Comparison of ENCODE assay signal across 12 cellular contexts in genomic region chr11:122137081-122137793, GRCh38. TPM values are rescaled to one million over a fixed set of nuclear protein-coding genes. Genes with fewer than 3 reads are reported as not detected.
DNase-seq lines count a peak whose midpoint lies in the region; ATAC-seq, FAIRE-seq and TF ChIP-seq lines count a peak whose summit lies in the region.
"Had no signal": no experiment of that assay in that cellular context is flagged by ENCODE, and none has a peak within 500 bp of the region (broad histone marks: within the 10 kb centered on the region; RNA-seq: fewer than 3 reads in every experiment).

No MANE protein-coding gene starts in this region.

- TF ChIP-seq CTCF in brain (conservative IDR thresholded peaks at IDR 0.05) (no peak), hepatocyte (IDR thresholded peaks at IDR 0.05; ENCODE audit: poor library complexity) (no peak)

- H3K79me2 ChIP-seq in hepatocyte, result no peaks in the 10 kb centered on the region

- H3K4me1 ChIP-seq in hepatocyte (ENCODE audit: insufficient read depth), result peaks cover 12% of the 10 kb centered on the region

- peak overlapping the region in 3 of 5 experiments; percentile 5 to 36 (median 14) for H3K27ac Mint-ChIP-seq in brain
- H3K27ac Mint-ChIP-seq in stimulated activated memory B cell treated with anti-CD40 and anti-IgM and Interleukin-4, amounts not matched to agents 10 μg/mL and 1 μg/mL and 100 μg/mL, for 72 hours, result no peak overlapping the region
- H3K27ac Mint-ChIP-seq: naive B cell had no signal

- H3K4me3 Mint-ChIP-seq in brain, result no peak overlapping the region
- H3K4me3 Mint-ChIP-seq in stimulated activated memory B cell treated with anti-CD40 and anti-IgM and Interleukin-4, amounts not matched to agents 10 μg/mL and 1 μg/mL and 100 μg/mL, for 72 hours, result no peak overlapping the region
- H3K4me3 Mint-ChIP-seq: activated T-cell treated with anti-CD3 and anti-CD28 coated beads, Interleukin-2, amount 50 U/mL, for 4 hours; naive B cell had no signal

- H3K27me3 Mint-ChIP-seq in brain, result no peaks in the 10 kb centered on the region
- no peaks in the 10 kb centered on the region for H3K27me3 Mint-ChIP-seq in stimulated activated memory B cell treated with anti-CD40 and anti-IgM and Interleukin-4, amounts not matched to agents 10 μg/mL and 1 μg/mL and 100 μg/mL, for 72 hours

- H3K9me3 Mint-ChIP-seq in brain, result peaks cover 0 to 5% (median 0%) of the 10 kb centered on the region in 5 experiments
- no peaks in the 10 kb centered on the region for H3K9me3 Mint-ChIP-seq in stimulated activated memory B cell treated with anti-CD40 and anti-IgM and Interleukin-4, amounts not matched to agents 10 μg/mL and 1 μg/mL and 100 μg/mL, for 72 hours
- H3K9me3 Mint-ChIP-seq: activated T-cell treated with anti-CD3 and anti-CD28 coated beads, Interleukin-2, amount 50 U/mL, for 4 hours; naive B cell had no signal

- peaks cover 11% of the 10 kb centered on the region for H3K27me3 ChIP-seq in hepatocyte

- whole genome bisulfite sequencing in hepatocyte (ENCODE audit: low lambda C conversion rate, missing lambda C conversion rate), result 8% methylated on average over 2 of the region's 2 CpGs

- in situ Hi-C loops in ACHN (cut with HindIII; ENCODE audit: low pct_ligation_motif_present, low pct_unique_long_range_greater_than_20kb, low sequenced_read_pairs), result no loop called here

- ATAC-seq in stimulated activated memory B cell treated with anti-CD40 and anti-IgM and Interleukin-4, amounts not matched to agents 10 μg/mL and 1 μg/mL and 100 μg/mL, for 72 hours, result no peak
- ATAC-seq: activated T-cell treated with anti-CD3 and anti-CD28 coated beads, Interleukin-2, amount 50 U/mL, for 4 hours had no signal

- peaks cover 37% of the 10 kb centered on the region for H3K4me1 Mint-ChIP-seq in brain
- H3K4me1 Mint-ChIP-seq in stimulated activated memory B cell treated with anti-CD40 and anti-IgM and Interleukin-4, amounts not matched to agents 10 μg/mL and 1 μg/mL and 100 μg/mL, for 72 hours, result no peaks in the 10 kb centered on the region
- H3K4me1 Mint-ChIP-seq: naive B cell had no signal

- H3K9me2 ChIP-seq in hepatocyte (replicated peaks; ENCODE audit: insufficient read depth), result no peaks in the 10 kb centered on the region

- no peaks in the 10 kb centered on the region for H4K20me1 ChIP-seq in hepatocyte (ENCODE audit: insufficient read depth, poor library complexity, severe bottlenecking)

- H3K4me3 ChIP-seq in hepatocyte, result no peak overlapping the region

- H3K9me3 ChIP-seq in hepatocyte (ENCODE audit: low read depth), result no peaks in the 10 kb centered on the region

- H3K4me2 ChIP-seq in hepatocyte, result no peak overlapping the region

- no peak overlapping the region for H2AFZ ChIP-seq in hepatocyte

- peak; percentile 75 for DNase-seq in HT1080 (ENCODE audit: low read depth)
- peak; percentile 29 for DNase-seq in hepatocyte (ENCODE audit: low spot score)
- peak; percentile 7 for DNase-seq in urothelium cell line (ENCODE audit: low spot score)
- DNase-seq in hippocampal formation (lab: John Stamatoyannopoulos, UW), result no peak
- DNase-seq in ACHN, result no peak
- DNase-seq: activated T-cell treated with anti-CD3 and anti-CD28 coated beads, Interleukin-2, amount 50 U/mL, for 4 hours; naive B cell; NCI-H2107 had no signal

- H3K36me3 Mint-ChIP-seq in brain, result no peaks in the 10 kb centered on the region
- no peaks in the 10 kb centered on the region for H3K36me3 Mint-ChIP-seq in stimulated activated memory B cell treated with anti-CD40 and anti-IgM and Interleukin-4, amounts not matched to agents 10 μg/mL and 1 μg/mL and 100 μg/mL, for 72 hours
- H3K36me3 Mint-ChIP-seq: naive B cell had no signal

- FAIRE-seq in urothelium cell line (lab: Jason Lieb, UNC), result no peak
- FAIRE-seq: GM12891 had no signal

- H3K27ac ChIP-seq in hepatocyte, result peak overlapping the region; percentile 27
- H3K27ac ChIP-seq: HL-60 had no signal

- no peaks in the 10 kb centered on the region for H3K36me3 ChIP-seq in hepatocyte (replicated peaks; ENCODE audit: insufficient read depth, low read depth)

RNA-seq across cellular contexts. Expression of gene BLID, which starts 21.2 kb away (rescaled TPM):
- 3.1 and 6.0 TPM in 2 replicates for total RNA-seq in HT1080 (2014; rRNA removed; shearing (Covaris generic))
- polyA plus RNA-seq in HT1080 (2015; cell fraction: cytosol; rRNA removed), result 1.3 and 1.7 TPM in 2 replicates
- polyA plus RNA-seq in HT1080 (2015; cell fraction: nucleus; rRNA removed), result 2.7 and 3.3 TPM in 2 replicates
- polyA plus RNA-seq in brain (ENCODE audit: insufficient read depth, low read depth, low replicate concordance), result not detected
- total RNA-seq in hepatocyte, result 1.7 and 2.3 TPM in 2 replicates
- 0.41 and 0.99 TPM in 2 replicates for polyA plus RNA-seq in hepatocyte
- total RNA-seq: activated T-cell treated with anti-CD3 and anti-CD28 coated beads, Interleukin-2, amount 50 U/mL, for 4 hours had no signal

Comparison
In these comparisons a context has a peak if more than half of its experiments do, and no peak if none do; other contexts are left out.
1. DNase-seq: peak in HT1080 (single experiment), hepatocyte (single experiment) and urothelium cell line (single experiment); none in hippocampal formation (0 of 2) and ACHN (single experiment).